ENCODE assay signal across 3 cellular contexts in genomic region chr11:3237119-3237518, GRCh38.
TF ChIP-seq lines count a peak whose summit lies in the region.

No MANE protein-coding gene starts in this region.

TF ChIP-seq in GM23338, 12 proteins besides CTCF, POLR2A, EP300 and RAD21 (continues in another document):
- no peak for TF ChIP-seq REST (IDR thresholded peaks at IDR 0.05; ENCODE audit: unreplicated experiment)
- no peak for TF ChIP-seq POLR2AphosphoS5 (IDR thresholded peaks at IDR 0.05; ENCODE audit: low read depth)
- no peak for TF ChIP-seq JUNB (IDR thresholded peaks at IDR 0.05; ENCODE audit: unreplicated experiment)
- no peak for TF ChIP-seq NANOG (IDR thresholded peaks at IDR 0.05; ENCODE audit: borderline replicate concordance)
- no peak for TF ChIP-seq EZH2phosphoT487 (IDR thresholded peaks at IDR 0.05; ENCODE audit: unreplicated experiment)
- TF ChIP-seq EZH2 (IDR thresholded peaks at IDR 0.05; ENCODE audit: low read depth, unreplicated experiment): no peak
- TF ChIP-seq ETS1 (IDR thresholded peaks at IDR 0.05): no peak

TF ChIP-seq in HEK293T, 16 proteins besides CTCF, POLR2A, EP300 and RAD21:
- TF ChIP-seq HDGF (IDR thresholded peaks at IDR 0.05; ENCODE audit: borderline replicate concordance) (no peak), PKNOX1 (IDR thresholded peaks at IDR 0.05) (0 out of 2 replicates have a peak, but pooled peaks have one; percentile 15)

TF ChIP-seq in K562, 482 proteins besides CTCF, POLR2A, EP300 and RAD21:
- TF ChIP-seq NRF1 (conservative IDR thresholded peaks at IDR 0.05 in 1 of 2, IDR thresholded peaks at IDR 0.05 in 1 of 2): no peak
- peak; percentile 7; the same call in 1 of the 2 replicates for TF ChIP-seq PBX2 (CRISPR knock-in tag; IDR thresholded peaks at IDR 0.05; ENCODE audit: low read depth)
- TF ChIP-seq PBX2 (tag; conservative IDR thresholded peaks at IDR 0.05; ENCODE audit: low read depth): peak; percentile 57
- no peak for TF ChIP-seq ZNF224 (CRISPR knock-in tag; IDR thresholded peaks at IDR 0.05)
- TF ChIP-seq ZZZ3 (IDR thresholded peaks at IDR 0.05): no peak
- TF ChIP-seq MEF2D (tag; conservative IDR thresholded peaks at IDR 0.05; ENCODE audit: low read depth): no peak
- no peak for TF ChIP-seq RNF219 (CRISPR knock-in tag; IDR thresholded peaks at IDR 0.05)
- peak; percentile 51 for TF ChIP-seq MEIS2 (IDR thresholded peaks at IDR 0.05; ENCODE audit: partially characterized antibody)
- no peak for TF ChIP-seq NCOR1 (IDR thresholded peaks at IDR 0.05)
- TF ChIP-seq PKNOX1 (IDR thresholded peaks at IDR 0.05): peak; percentile 89
